Comparison of ENCODE assay signal across 12 cellular contexts in genomic region chr7:158016171-158017087, GRCh38.
DNase-seq lines count a peak whose midpoint lies in the region; ATAC-seq, FAIRE-seq and TF ChIP-seq lines count a peak whose summit lies in the region.
"Had no signal": no experiment of that assay in that cellular context is flagged by ENCODE, and none has a peak within 500 bp of the region (broad histone marks: within the 10 kb centered on the region; RNA-seq: fewer than 3 reads in every experiment).

No MANE protein-coding gene starts in this region.

- H3K9me3 ChIP-seq in HAP-1 = no peaks in the 10 kb centered on the region
- no peaks in the 10 kb centered on the region for H3K9me3 ChIP-seq in heart left ventricle
- H3K9me3 ChIP-seq in psoas muscle = no peaks in the 10 kb centered on the region

- no peak for TF ChIP-seq POLR2A in heart left ventricle (IDR thresholded peaks at IDR 0.05)

- in situ Hi-C loops in HAP-1 (cut with MboI; ENCODE audit: low sequenced_read_pairs) = no loop called here

- H3K4me3 ChIP-seq in HAP-1 = no peak overlapping the region
- H3K4me3 ChIP-seq in heart left ventricle = peak overlapping the region in 8 of 12 donors; percentile 1 to 42 (median 14)
- peak overlapping the region; percentile 40 for H3K4me3 ChIP-seq in psoas muscle

- peak overlapping the region in 6 of 12 donors; percentile 25 to 57 (median 46) for H3K27ac ChIP-seq in heart left ventricle
- no peak overlapping the region for H3K27ac ChIP-seq in psoas muscle

- WGBS in heart left ventricle, 4 donors = 28 to 34% (median 30%) methylated on average over 26 to 31 of the region's 31 CpGs
- 6 to 11% (median 11%) methylated on average over 31 of the region's 31 CpGs for WGBS in psoas muscle, 3 donors

- ATAC-seq in heart left ventricle (peak in 2 of 4 donors; percentile 31 to 61), psoas muscle (no peak), GM18517 (IDR thresholded peaks at IDR 0.05; ENCODE audit: unreplicated experiment) (no peak), HG03175 (IDR thresholded peaks at IDR 0.05; ENCODE audit: unreplicated experiment) (no peak), HG02610 (IDR thresholded peaks at IDR 0.05; ENCODE audit: unreplicated experiment) (no peak)

- intact Hi-C loops in heart left ventricle (cut with DNase I) (loop anchor here in 1 of 10 donors (10.0 kb wide), 1 partner anchor 308 kb away; no protein-coding TSS in a partner anchor), psoas muscle (cut with DNase I) (no loop called here)

- H3K27me3 ChIP-seq in HAP-1 (ENCODE audit: low read depth) = no peaks in the 10 kb centered on the region
- H3K27me3 ChIP-seq in heart left ventricle = peaks cover 0 to 15% (median 0%) of the 10 kb centered on the region in 9 donors
- H3K27me3 ChIP-seq in psoas muscle (ENCODE audit: insufficient read depth in 3 of 3, low read length in 2 of 3) = peaks cover 0 to 26% (median 2%) of the 10 kb centered on the region in 3 donors

- DNase-seq in HAP-1 (ENCODE audit: low spot score in 2 of 2) = peak; percentile 35 to 44
- DNase-seq in NCI-H2227 treated with DMSO at 0.1 percent for 48 hours (lab: John Stamatoyannopoulos, UW) = peak; percentile 78
- peak in 1 of 5 donors; percentile 52 for DNase-seq in heart left ventricle
- no peak for DNase-seq in psoas muscle
- DNase-seq in HTR-8/SVneo (ENCODE audit: insufficient read length, low spot score) = no peak
- DNase-seq: activated T-cell treated with anti-CD3 and anti-CD28 coated beads, Interleukin-2, amount 50 U/mL, for 24 hours; effector CD8-positive, alpha-beta T cell; kidney glomerular epithelial cell; SW 1271 had no signal

- no peak for FAIRE-seq in HTR-8/SVneo (lab: Jason Lieb, UNC)

- no peaks in the 10 kb centered on the region for H3K36me3 ChIP-seq in HAP-1 (replicated peaks)
- H3K36me3 ChIP-seq in heart left ventricle = no peaks in the 10 kb centered on the region
- no peaks in the 10 kb centered on the region for H3K36me3 ChIP-seq in psoas muscle (ENCODE audit: insufficient read depth in 1 of 2, low read depth in 1 of 2)

- H3K4me1 ChIP-seq in HAP-1 (no peaks in the 10 kb centered on the region), heart left ventricle (peaks cover 0 to 25% (median 9%) of the 10 kb centered on the region in 12 donors), psoas muscle (no peaks in the 10 kb centered on the region)

- TF ChIP-seq CTCF in heart left ventricle (IDR thresholded peaks at IDR 0.05) (no peak), psoas muscle (IDR thresholded peaks at IDR 0.05) (no peak)

Comparison
In these comparisons a context has a peak if more than half of its experiments do, and no peak if none do; other contexts are left out.
1. DNase-seq: peak in HAP-1 (2 of 2) and NCI-H2227 treated with DMSO at 0.1 percent for 48 hours (single experiment); none in psoas muscle (0 of 2) and HTR-8/SVneo (single experiment).